ENCODE assay signal across 8 cellular contexts in the genomic region with DNA sequence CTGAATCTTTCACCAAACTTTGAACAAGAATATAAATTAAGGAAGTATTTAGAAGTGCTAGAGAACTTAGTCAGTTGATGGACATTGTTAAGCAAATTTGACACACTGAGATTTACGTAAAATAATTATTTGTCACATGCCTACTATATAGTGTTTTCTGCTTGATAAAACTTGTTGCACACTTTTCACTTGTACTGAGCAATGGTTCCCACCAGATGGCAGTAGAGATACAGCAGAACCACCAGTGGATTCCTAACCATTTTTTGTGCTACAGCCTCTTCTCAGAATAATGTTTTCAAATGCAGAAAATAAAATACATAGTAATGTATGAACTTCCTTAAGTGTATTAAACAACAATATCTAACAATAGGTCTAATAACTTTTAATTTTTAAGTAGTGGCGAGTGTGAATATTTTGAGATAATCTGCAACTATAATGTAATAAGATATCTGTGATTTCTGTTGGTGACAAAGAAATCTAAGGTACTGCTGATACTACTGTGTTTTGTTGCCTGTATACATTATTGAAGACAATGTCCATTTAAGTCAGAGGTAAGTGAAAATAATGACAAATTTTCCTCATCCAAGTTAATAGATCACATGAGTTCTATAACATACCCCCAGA.
A peak's percentile ranks its signal among the peaks of the same experiment; 100 is the strongest.
DNase-seq lines count a peak whose midpoint lies in the region; ATAC-seq and TF ChIP-seq lines count a peak whose summit lies in the region.

No MANE protein-coding gene starts in this region.

- no peak overlapping the region for H2BK5ac ChIP-seq in mesendoderm (ENCODE audit: low read length)

- H4K5ac ChIP-seq in mesendoderm (ENCODE audit: low read length): no peak overlapping the region

- DNase-seq in AG04450 (ENCODE audit: low read depth, low spot score): peak; percentile 8
- peak; percentile 13 for DNase-seq in GM04504 (ENCODE audit: low read depth)
- peak; percentile 5 for DNase-seq in NCI-H446 treated with DMSO at 0.1 percent for 48 hours (lab: John Stamatoyannopoulos, UW)
- peak; percentile 57 for DNase-seq in choroid plexus epithelial cell (ENCODE audit: low read depth)
- peak; percentile 13 for DNase-seq in mesendoderm
- DNase-seq in C1 segment of cervical spinal cord (lab: John Stamatoyannopoulos, UW): no peak

- no peaks in the 10 kb centered on the region for H3K9me3 ChIP-seq in AG04450 (ENCODE audit: control insufficient read depth, insufficient read depth, low read length)

- 100% methylated on average over 1 of the region's 2 CpGs for WGBS in mesendoderm (ENCODE audit: extremely low coverage, insufficient coverage, low lambda C conversion rate)

- H2BK120ac ChIP-seq in mesendoderm (ENCODE audit: low read depth, low read length): no peak overlapping the region

- no peak overlapping the region for H2BK15ac ChIP-seq in mesendoderm (replicated peaks; ENCODE audit: low read depth)

- H3K36me3 ChIP-seq in mesendoderm (ENCODE audit: control insufficient read depth, insufficient read depth, low read length): no peaks in the 10 kb centered on the region

- H3K23ac ChIP-seq in mesendoderm (ENCODE audit: low read length): no peak overlapping the region

- no peak overlapping the region for H4K8ac ChIP-seq in mesendoderm (ENCODE audit: low read depth, low read length)

- no peak overlapping the region for H3K4me3 ChIP-seq in AG04450 (ENCODE audit: low read depth, low read length)
- no peak overlapping the region for H3K4me3 ChIP-seq in choroid plexus epithelial cell (ENCODE audit: low read depth, low read length)
- H3K4me3 ChIP-seq in mesendoderm (ENCODE audit: low read length): no peak overlapping the region

- no peaks in the 10 kb centered on the region for H3K79me2 ChIP-seq in mesendoderm (ENCODE audit: control insufficient read depth, insufficient read depth, low read length)

- H3K18ac ChIP-seq in mesendoderm (ENCODE audit: low read length): no peak overlapping the region

- no peak overlapping the region for H3K27ac ChIP-seq in AG04450 (ENCODE audit: low read depth, low read length)
- H3K27ac ChIP-seq in mesendoderm (ENCODE audit: low read depth, low read length): no peak overlapping the region

- no peak overlapping the region for H3K9ac ChIP-seq in mesendoderm (ENCODE audit: low read length)

- H3K56ac ChIP-seq in mesendoderm (ENCODE audit: low read length): no peak overlapping the region

- H3K79me1 ChIP-seq in mesendoderm (ENCODE audit: low read length): no peaks in the 10 kb centered on the region

- H3K27me3 ChIP-seq in AG04450 (ENCODE audit: control insufficient read depth, insufficient read depth, low read length) (no peaks in the 10 kb centered on the region), mesendoderm (ENCODE audit: insufficient read depth, low read length, poor library complexity) (no peaks in the 10 kb centered on the region)

- H2AK5ac ChIP-seq in mesendoderm (ENCODE audit: low read length): no peak overlapping the region

- no peaks in the 10 kb centered on the region for H3K4me1 ChIP-seq in mesendoderm (ENCODE audit: control insufficient read depth, low read depth, low read length)

- H3K4me2 ChIP-seq in mesendoderm (ENCODE audit: low read length): no peak overlapping the region

- POLR2A ChIA-PET in AG04450 (lab: Yijun Ruan, JAX): interaction anchor here (0.6 kb wide), 1 partner anchor 15 kb away, joined by 6 read pairs; no protein-coding TSS in a partner anchor

- CTCF ChIA-PET in AG04450 (lab: Charles Lee): interaction anchor here (0.6 to 1.7 kb wide), 14 partner anchors 8 to 355 kb away, joined by 3 to 19 read pairs (median 4); no protein-coding TSS in a partner anchor

- peak; percentile 71 for ATAC-seq in HG02623 (IDR thresholded peaks at IDR 0.05; ENCODE audit: unreplicated experiment)
- ATAC-seq in GM18873 (IDR thresholded peaks at IDR 0.05; ENCODE audit: low FRiP score, unreplicated experiment): no peak

- no peak overlapping the region for H3K4ac ChIP-seq in mesendoderm (ENCODE audit: low read depth, low read length)

- peak; percentile 79 for TF ChIP-seq CTCF in AG04450 (IDR thresholded peaks at IDR 0.05; ENCODE audit: low read depth, low read length)
- TF ChIP-seq CTCF in choroid plexus epithelial cell (conservative IDR thresholded peaks at IDR 0.05; ENCODE audit: low read depth, low read length): peak; percentile 73

Comparison
In these comparisons a context has a peak if more than half of its experiments do, and no peak if none do; other contexts are left out.
1. DNase-seq: peak in AG04450 (single experiment), GM04504 (single experiment), NCI-H446 treated with DMSO at 0.1 percent for 48 hours (single experiment), choroid plexus epithelial cell (single experiment) and mesendoderm (single experiment); none in C1 segment of cervical spinal cord (0 of 14).